In the genomic region with DNA sequence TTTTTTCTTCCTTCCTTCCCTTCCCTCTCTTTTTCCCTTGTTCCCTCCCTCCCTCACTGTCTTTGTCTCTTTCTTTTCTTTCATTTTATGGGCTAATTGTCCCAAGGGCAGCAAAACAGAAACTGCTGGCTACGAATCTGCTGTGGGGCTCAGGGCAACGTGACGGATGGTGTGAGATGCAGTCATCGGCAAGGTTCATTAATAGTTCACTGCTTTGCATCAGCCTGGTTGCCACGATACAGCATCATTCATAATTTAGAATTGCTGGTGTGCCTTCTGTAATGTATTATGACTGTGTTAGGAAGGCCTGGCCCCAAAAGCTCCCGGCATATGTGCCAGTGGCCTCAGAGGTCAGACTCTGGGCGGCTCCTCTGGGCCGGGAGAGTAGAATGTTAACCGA, we compare ENCODE assay signal across 15 cellular contexts.
DNase-seq lines count a peak whose midpoint lies in the region; ATAC-seq and TF ChIP-seq lines count a peak whose summit lies in the region.
"Had no signal": no experiment of that assay in that cellular context is flagged by ENCODE, and none has a peak within 500 bp of the region (broad histone marks: within the 10 kb centered on the region; RNA-seq: fewer than 3 reads in every experiment).

No MANE protein-coding gene starts in this region.

- peak overlapping the region; percentile 9 for H3K4me2 ChIP-seq in osteoblast (ENCODE audit: insufficient read depth, low read length)
- H3K4me2 ChIP-seq: PC-9 had no signal

- no peak for TF ChIP-seq CTCF in osteoblast (IDR thresholded peaks at IDR 0.05; ENCODE audit: extremely low read depth, low read depth, low read length)

- no peaks in the 10 kb centered on the region for H3K36me3 ChIP-seq in osteoblast (ENCODE audit: insufficient read depth, low read length)
- no peaks in the 10 kb centered on the region for H3K36me3 ChIP-seq in HAP-1 (replicated peaks)
- H3K36me3 ChIP-seq in effector memory CD4-positive, alpha-beta T cell (ENCODE audit: control insufficient read depth, insufficient read depth, low read length) = no peaks in the 10 kb centered on the region
- H3K36me3 ChIP-seq: thyroid gland had no signal

- H3K9me3 ChIP-seq in osteoblast (ENCODE audit: low read depth, low read length) (no peaks in the 10 kb centered on the region), HAP-1 (no peaks in the 10 kb centered on the region)
- H3K9me3 ChIP-seq in effector memory CD4-positive, alpha-beta T cell (ENCODE audit: control insufficient read depth, low read length) = no peaks in the 10 kb centered on the region
- H3K9me3 ChIP-seq: thyroid gland had no signal

- no peak overlapping the region for H3K27ac ChIP-seq in osteoblast (ENCODE audit: low read depth, low read length)
- no peak overlapping the region for H3K27ac ChIP-seq in effector memory CD4-positive, alpha-beta T cell (ENCODE audit: insufficient read depth, low read length, poor library complexity, severe bottlenecking)
- H3K27ac ChIP-seq: PC-9, thyroid gland had no signal

- peaks cover 4% of the 10 kb centered on the region for H3K27me3 ChIP-seq in osteoblast (ENCODE audit: insufficient read depth, low read length)
- no peaks in the 10 kb centered on the region for H3K27me3 ChIP-seq in HAP-1 (ENCODE audit: low read depth)
- H3K27me3 ChIP-seq in effector memory CD4-positive, alpha-beta T cell (replicated peaks; ENCODE audit: control insufficient read depth, insufficient read depth, low read length, poor library complexity, severe bottlenecking) = no peaks in the 10 kb centered on the region
- H3K27me3 ChIP-seq: thyroid gland had no signal

- H3K4me1 ChIP-seq in osteoblast (ENCODE audit: insufficient read depth, low read length) (no peaks in the 10 kb centered on the region), HAP-1 (no peaks in the 10 kb centered on the region)
- no peaks in the 10 kb centered on the region for H3K4me1 ChIP-seq in effector memory CD4-positive, alpha-beta T cell (ENCODE audit: control insufficient read depth, insufficient read depth, low read length, poor library complexity, severe bottlenecking)
- H3K4me1 ChIP-seq: thyroid gland had no signal

- no peak for ATAC-seq in GM19328 (IDR thresholded peaks at IDR 0.05; ENCODE audit: unreplicated experiment)
- ATAC-seq: WTC11 had no signal

- H2AFZ ChIP-seq in osteoblast (ENCODE audit: low read length) = no peak overlapping the region
- H2AFZ ChIP-seq: PC-9 had no signal

- H3K79me2 ChIP-seq in osteoblast (ENCODE audit: insufficient read depth, low read length) = no peaks in the 10 kb centered on the region

- in situ Hi-C loops in HAP-1 (cut with MboI; ENCODE audit: low sequenced_read_pairs) = loop anchor here (25.0 kb wide), 2 partner anchors 98 to 277 kb away; no protein-coding TSS in a partner anchor

- DNase-seq in EH (ENCODE audit: low read depth) (peak; percentile 54), NCI-H146 (lab: John Stamatoyannopoulos, UW) (peak; percentile 87), fibroblast of peridontal ligament (ENCODE audit: extremely low read depth) (peak; percentile 72), osteoblast (ENCODE audit: insufficient read length, low spot score, missing footprints) (peak; percentile 79), HAP-1 (ENCODE audit: low spot score in 2 of 2) (no peak), midbrain (lab: John Stamatoyannopoulos, UW) (no peak)
- no peak for DNase-seq in effector memory CD4-positive, alpha-beta T cell
- DNase-seq: activated naive CD4-positive, alpha-beta T cell treated with anti-CD3 and anti-CD28 coated beads, Interleukin-2, amount 10 ng/mL, durations not matched to agents 7 days and 5 days; CD8-positive, alpha-beta memory T cell; HCEC 1CT; NCI-H1694; PC-9; thyroid gland had no signal

- H3K4me3 ChIP-seq in osteoblast (ENCODE audit: insufficient read depth, low read length) (no peak overlapping the region), HAP-1 (no peak overlapping the region)
- no peak overlapping the region for H3K4me3 ChIP-seq in effector memory CD4-positive, alpha-beta T cell (ENCODE audit: insufficient read depth, low read depth, low read length, poor library complexity, severe bottlenecking)
- H3K4me3 ChIP-seq: PC-9, thyroid gland had no signal

- H4K20me1 ChIP-seq in osteoblast (ENCODE audit: insufficient read depth, low read length) = no peaks in the 10 kb centered on the region

Comparison
In these comparisons a context has a peak if more than half of its experiments do, and no peak if none do; other contexts are left out.
1. DNase-seq: peak in EH (single experiment), NCI-H146 (single experiment), fibroblast of peridontal ligament (single experiment) and osteoblast (single experiment); none in HAP-1 (0 of 2), effector memory CD4-positive, alpha-beta T cell (0 of 3) and midbrain (single experiment).